Comparison of ENCODE assay signal across 15 cellular contexts in genomic region chr13:49163162-49163561, GRCh38. TPM values are rescaled to one million over a fixed set of nuclear protein-coding genes. Genes with fewer than 3 reads are reported as not detected.
"Had no signal": no experiment of that assay in that cellular context is flagged by ENCODE, and none has a peak within 500 bp of the region (broad histone marks: within the 10 kb centered on the region; RNA-seq: fewer than 3 reads in every experiment).

No MANE protein-coding gene starts in this region.

RNA-seq across cellular contexts. Expression of gene MLNR, which starts 57.0 kb away (rescaled TPM):
- total RNA-seq: activated B cell treated with CpG ODN at 0.5 μM for 24 hours; activated CD4-positive, alpha-beta memory T cell treated with anti-CD3 and anti-CD28 coated beads for 36 hours; activated CD4-positive, alpha-beta memory T cell treated with anti-CD3 and anti-CD28 coated beads, Interleukin-2, amount 10 ng/mL, durations not matched to agents 7 days and 5 days; activated CD4-positive, alpha-beta T cell treated with anti-CD3 and anti-CD28 coated beads for 36 hours; activated CD4-positive, alpha-beta T cell treated with anti-CD3 and anti-CD28 coated beads, Interleukin-2, amount 10 ng/mL, durations not matched to agents 24 days and 14 days; activated CD4-positive, alpha-beta T cell treated with anti-CD3 and anti-CD28 coated beads, Interleukin-2, amount 10 ng/mL, durations not matched to agents 7 days and 5 days; activated CD8-positive, alpha-beta memory T cell treated with anti-CD3 and anti-CD28 coated beads for 36 hours; activated CD8-positive, alpha-beta memory T cell treated with anti-CD3 and anti-CD28 coated beads, Interleukin-2, amount 10 ng/mL, durations not matched to agents 7 days and 5 days; activated CD8-positive, alpha-beta T cell treated with anti-CD3 and anti-CD28 coated beads for 36 hours; activated CD8-positive, alpha-beta T cell treated with anti-CD3 and anti-CD28 coated beads, Interleukin-2, amount 10 ng/mL, durations not matched to agents 7 days and 5 days; T-cell; T-helper 1 cell treated with Interleukin-12 subunit alpha and Interleukin-12 subunit beta and Interleukin-4 antibody, amounts not matched to agents 30 ng/mL and 1 ng/mL, for 36 hours; T-helper 17 cell; T-helper 2 cell treated with Interferon-gamma antibody and Interleukin-4, amounts not matched to agents 100 ng/mL and 5 ng/mL, for 36 hours; WTC11 had no signal
